In the genomic region with DNA sequence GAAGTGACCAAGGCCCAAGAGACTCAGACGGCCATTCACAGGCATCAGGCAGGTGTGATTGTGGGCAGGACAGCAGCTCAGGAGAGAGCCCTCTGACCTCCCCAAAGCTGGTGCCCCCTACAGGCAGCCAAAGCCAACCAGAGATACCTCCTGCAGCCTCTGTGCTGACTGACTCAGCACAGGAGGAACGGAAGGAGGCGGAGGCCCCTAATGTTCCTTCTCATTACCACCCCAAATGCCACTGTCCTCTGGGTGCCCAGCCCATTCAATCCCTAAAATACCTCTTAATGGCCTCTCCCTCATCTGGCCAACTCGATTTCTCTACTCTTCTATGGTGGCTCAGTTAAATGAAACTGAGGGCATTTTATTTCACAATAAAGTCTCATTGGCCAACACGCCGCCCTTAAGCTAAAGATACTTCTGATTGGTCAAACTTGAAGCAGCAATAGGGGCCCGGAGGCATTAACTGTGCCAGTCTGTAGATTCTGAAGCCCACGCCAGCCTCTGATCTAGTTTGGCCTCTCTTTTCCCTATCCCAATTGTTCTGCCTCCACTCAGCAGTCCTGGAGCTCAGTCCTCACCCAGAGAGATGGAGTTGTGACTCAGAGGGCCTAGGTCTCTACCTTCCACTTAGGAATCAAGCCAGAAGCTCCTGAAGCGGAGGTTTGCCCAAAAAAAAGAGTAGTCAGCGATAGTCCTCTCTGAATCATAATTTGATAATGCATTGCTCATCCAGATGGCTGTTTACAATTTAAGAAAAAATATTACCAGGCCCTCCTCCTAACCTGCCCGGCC, we compare ENCODE assay signal across 8 cellular contexts. TPM values are rescaled to one million over a fixed set of nuclear protein-coding genes. Genes with fewer than 3 reads are reported as not detected.
DNase-seq lines count a peak whose midpoint lies in the region; ATAC-seq and TF ChIP-seq lines count a peak whose summit lies in the region.

No MANE protein-coding gene starts in this region.

- intact Hi-C loops in uterus (cut with DNase I; ENCODE audit: low total_unique reads) = no loop called here

- H3K9ac ChIP-seq in KMS-11 = peak overlapping the region; percentile 90
- peak overlapping the region; percentile 69 for H3K9ac ChIP-seq in neural cell (ENCODE audit: low read length)

- DNase-seq in GM12865 (ENCODE audit: low read depth) (peak; percentile 91), epithelial cell of esophagus (ENCODE audit: low read depth) (peak; percentile 94), uterus (no peak), DMS114 treated with DMSO at 0.1 percent for 48 hours (lab: John Stamatoyannopoulos, UW; ENCODE audit: unreplicated experiment) (no peak)
- DNase-seq in activated CD4-positive, alpha-beta T cell treated with anti-CD3 and anti-CD28 coated beads, Interleukin-2, amount 10 ng/mL, durations not matched to agents 7 days and 5 days = peak; percentile 61

- TF ChIP-seq RAD21 in neural cell (conservative IDR thresholded peaks at IDR 0.05) = no peak

- H3F3A ChIP-seq in neural cell (ENCODE audit: insufficient read depth, low read length, poor library complexity, severe bottlenecking) = no peaks in the 10 kb centered on the region

- H4K20me1 ChIP-seq in KMS-11 (ENCODE audit: insufficient read depth) = no peaks in the 10 kb centered on the region
- H4K20me1 ChIP-seq in neural cell (ENCODE audit: insufficient read depth) = no peaks in the 10 kb centered on the region

- peaks cover 56% of the 10 kb centered on the region for H3K4me1 Mint-ChIP-seq in activated CD4-positive, alpha-beta T cell treated with anti-CD3 and anti-CD28 coated beads, Interleukin-2, amount 10 ng/mL, durations not matched to agents 7 days and 5 days

- no peak for TF ChIP-seq POLR2A in uterus (IDR thresholded peaks at IDR 0.05)

- no peak for TF ChIP-seq EP300 in neural cell (conservative IDR thresholded peaks at IDR 0.05; ENCODE audit: poor library complexity, severe bottlenecking)

- POLR2A ChIA-PET in activated CD4-positive, alpha-beta T cell treated with anti-CD3 and anti-CD28 coated beads, Interleukin-2, amount 10 ng/mL, durations not matched to agents 7 days and 5 days (lab: Charles Lee) = interaction anchor here (0.5 to 1.5 kb wide), 3 partner anchors 21 to 500 kb away, joined by 3 to 6 read pairs (median 3); partner anchors contain the start of gene TMEM140

- no peaks in the 10 kb centered on the region for H3K9me3 Mint-ChIP-seq in activated CD4-positive, alpha-beta T cell treated with anti-CD3 and anti-CD28 coated beads, Interleukin-2, amount 10 ng/mL, durations not matched to agents 7 days and 5 days

- peak overlapping the region; percentile 86; the same call in 1 of the 2 replicates for H2AFZ ChIP-seq in KMS-11 (ENCODE audit: low read depth)
- no peak overlapping the region for H2AFZ ChIP-seq in neural cell (ENCODE audit: low read depth, low read length)

- H3K36me3 ChIP-seq in KMS-11 (ENCODE audit: insufficient read depth) = peaks cover 7% of the 10 kb centered on the region; the same call in 1 of the 2 replicates
- no peaks in the 10 kb centered on the region for H3K36me3 ChIP-seq in neural cell (ENCODE audit: insufficient read depth, low read length)
- no peaks in the 10 kb centered on the region for H3K36me3 ChIP-seq in uterus

- H3K4me3 ChIP-seq in GM12865 (ENCODE audit: low read depth, low read length) (peak overlapping the region; percentile 95), KMS-11 (IDR thresholded peaks at IDR 0.05; ENCODE audit: insufficient read depth, low read depth, low read length) (peak overlapping the region; percentile 65), epithelial cell of esophagus (ENCODE audit: low read length) (peak overlapping the region; percentile 73), neural cell (ENCODE audit: low read length) (peak overlapping the region; percentile 96), uterus (peak overlapping the region; percentile 54 to 74)

- H3K27ac ChIP-seq in KMS-11 = peak overlapping the region; percentile 84
- no peak overlapping the region for H3K27ac ChIP-seq in neural cell (ENCODE audit: low read length)
- peak overlapping the region; percentile 91 to 95 for H3K27ac ChIP-seq in uterus

- peak overlapping the region; percentile 96 for H3K27ac Mint-ChIP-seq in activated CD4-positive, alpha-beta T cell treated with anti-CD3 and anti-CD28 coated beads, Interleukin-2, amount 10 ng/mL, durations not matched to agents 7 days and 5 days

- H3K27me3 ChIP-seq in KMS-11 (ENCODE audit: insufficient read depth, low read depth) = no peaks in the 10 kb centered on the region
- H3K27me3 ChIP-seq in neural cell (ENCODE audit: insufficient read depth, low read depth, low read length) = no peaks in the 10 kb centered on the region
- H3K27me3 ChIP-seq in uterus = no peaks in the 10 kb centered on the region

- TF ChIP-seq CTCF in GM12865 (IDR thresholded peaks at IDR 0.05; ENCODE audit: insufficient read depth, low read depth, low read length, missing control alignments) (peak; percentile 89), KMS-11 (conservative IDR thresholded peaks at IDR 0.05; ENCODE audit: low read depth, low read length) (peak; percentile 87), epithelial cell of esophagus (IDR thresholded peaks at IDR 0.05; ENCODE audit: insufficient read depth, low read depth, low read length, missing control alignments) (peak; percentile 21), neural cell (IDR thresholded peaks at IDR 0.05; ENCODE audit: poor library complexity, severe bottlenecking) (peak; percentile 14), uterus (IDR thresholded peaks at IDR 0.05) (no peak)

- H3K79me2 ChIP-seq in KMS-11 (ENCODE audit: insufficient read depth, low read depth) = peaks cover 30% of the 10 kb centered on the region
- peaks cover 8% of the 10 kb centered on the region for H3K79me2 ChIP-seq in neural cell (replicated peaks; ENCODE audit: insufficient read depth, low read length)

- peak overlapping the region; percentile 90 for H3K4me3 Mint-ChIP-seq in activated CD4-positive, alpha-beta T cell treated with anti-CD3 and anti-CD28 coated beads, Interleukin-2, amount 10 ng/mL, durations not matched to agents 7 days and 5 days

- peak; percentile 40 for ATAC-seq in GM21717 (IDR thresholded peaks at IDR 0.05; ENCODE audit: unreplicated experiment)

- H3K27me3 Mint-ChIP-seq in activated CD4-positive, alpha-beta T cell treated with anti-CD3 and anti-CD28 coated beads, Interleukin-2, amount 10 ng/mL, durations not matched to agents 7 days and 5 days = no peaks in the 10 kb centered on the region

- H3K36me3 Mint-ChIP-seq in activated CD4-positive, alpha-beta T cell treated with anti-CD3 and anti-CD28 coated beads, Interleukin-2, amount 10 ng/mL, durations not matched to agents 7 days and 5 days (ENCODE audit: low read depth) = peaks cover 52% of the 10 kb centered on the region

- H3K9me2 ChIP-seq in neural cell (ENCODE audit: insufficient read depth, low read length) = no peaks in the 10 kb centered on the region

- peak overlapping the region; percentile 65 for H3K4me2 ChIP-seq in KMS-11
- peak overlapping the region; percentile 59 for H3K4me2 ChIP-seq in neural cell (ENCODE audit: low read length)

- H3K4me1 ChIP-seq in KMS-11 (ENCODE audit: low read depth, poor library complexity, severe bottlenecking) = peaks cover 28% of the 10 kb centered on the region
- H3K4me1 ChIP-seq in uterus = peaks cover 4 to 17% of the 10 kb centered on the region in 2 donors

- no peaks in the 10 kb centered on the region for H3K9me3 ChIP-seq in neural cell (ENCODE audit: low read length)
- H3K9me3 ChIP-seq in uterus = no peaks in the 10 kb centered on the region

- CTCF ChIA-PET in activated CD4-positive, alpha-beta T cell treated with anti-CD3 and anti-CD28 coated beads, Interleukin-2, amount 10 ng/mL, durations not matched to agents 7 days and 5 days (lab: Charles Lee) = interaction anchor here (0.6 to 2.6 kb wide), 12 partner anchors 9 to 435 kb away, joined by 3 to 21 read pairs (median 8); partner anchors contain the start of genes AGBL3, TMEM140 and WDR91

TF ChIP-seq in neural cell, 6 proteins besides CTCF, POLR2A, EP300 and RAD21 (continues in another document):
- TF ChIP-seq REST (IDR thresholded peaks at IDR 0.05; ENCODE audit: borderline replicate concordance) = no peak
- TF ChIP-seq POLR2AphosphoS5 (IDR thresholded peaks at IDR 0.05) = no peak

RNA-seq across cellular contexts. Expression of gene CYREN, which starts 1.2 kb away (rescaled TPM):
- 10 to 100 TPM; 34.4 to 39.7 TPM for total RNA-seq in activated CD4-positive, alpha-beta T cell treated with anti-CD3 and anti-CD28 coated beads, Interleukin-2, amount 10 ng/mL, durations not matched to agents 7 days and 5 days
- 6.7 and 13.5 TPM in 2 replicates for polyA plus RNA-seq in neural cell
- polyA minus RNA-seq in neural cell = 22.9 and 26.6 TPM in 2 replicates
- total RNA-seq in uterus = 10 to 100 TPM in 3 of 4 donors, 1 to 10 TPM in 1; 4.1 to 47.4 (median 27.7) TPM

RNA-seq across cellular contexts. Expression of gene TMEM140, which starts 21.5 kb away (rescaled TPM):
- total RNA-seq in activated CD4-positive, alpha-beta T cell treated with anti-CD3 and anti-CD28 coated beads, Interleukin-2, amount 10 ng/mL, durations not matched to agents 7 days and 5 days = 10 to 100 TPM; 25.3 to 27.7 TPM
- 0.15 TPM in 1 of 2 replicates, not detected in the other for polyA plus RNA-seq in neural cell
- not detected in 2 replicates for polyA minus RNA-seq in neural cell
- 10 to 100 TPM in 3 of 4 donors, 1 to 10 TPM in 1; 5.9 to 30.0 (median 17.9) TPM for total RNA-seq in uterus

RNA-seq across cellular contexts. Expression of gene WDR91, which starts 42.0 kb away (rescaled TPM):
- 10 to 100 TPM; 15.5 to 17.3 TPM for total RNA-seq in activated CD4-positive, alpha-beta T cell treated with anti-CD3 and anti-CD28 coated beads, Interleukin-2, amount 10 ng/mL, durations not matched to agents 7 days and 5 days
- 17.6 and 17.7 TPM in 2 replicates for polyA plus RNA-seq in neural cell
- polyA minus RNA-seq in neural cell = 17.9 and 22.2 TPM in 2 replicates
- total RNA-seq in uterus = 10 to 100 TPM; 11.8 to 33.2 (median 17.1) TPM

Comparison
In these comparisons a context has a peak if more than half of its experiments do, and no peak if none do; other contexts are left out.
1. DNase-seq: peak in GM12865 (single experiment), activated CD4-positive, alpha-beta T cell treated with anti-CD3 and anti-CD28 coated beads, Interleukin-2, amount 10 ng/mL, durations not matched to agents 7 days and 5 days (single experiment) and epithelial cell of esophagus (single experiment); none in uterus (0 of 2) and DMS114 treated with DMSO at 0.1 percent for 48 hours (single experiment).
2. CTCF ChIP-seq: peak in GM12865 (single experiment), KMS-11 (single experiment), epithelial cell of esophagus (single experiment) and neural cell (single experiment); none in uterus (0 of 4).
3. Peak in every context shown above with its lines, with median percentiles within 50 percentile points of each other: H3K4me3 ChIP-seq.